Comparison of ENCODE assay signal across 8 cellular contexts in genomic region chr5:64505769-64506566, GRCh38. TPM values are rescaled to one million over a fixed set of nuclear protein-coding genes. Genes with fewer than 3 reads are reported as not detected.
A peak's percentile ranks its signal among the peaks of the same experiment; 100 is the strongest.
DNase-seq lines count a peak whose midpoint lies in the region; ATAC-seq, FAIRE-seq and TF ChIP-seq lines count a peak whose summit lies in the region.

Gene RGS7BP (plus strand): TSS chr5:64506015. CDS start chr5:64506625, 610 bp downstream.

- intact Hi-C loops in natural killer cell (cut with micrococcal nuclease) = no loop called here

- no peak for TF ChIP-seq EP300 in A549 (IDR thresholded peaks at IDR 0.05)

- H3K9me3 ChIP-seq in A549 = no peaks in the 10 kb centered on the region
- no peaks in the 10 kb centered on the region for H3K9me3 ChIP-seq in GM23248 (ENCODE audit: low read depth)
- no peaks in the 10 kb centered on the region for H3K9me3 ChIP-seq in Peyer's patch

- H3K36me3 ChIP-seq in GM23248 (ENCODE audit: low read depth) (no peaks in the 10 kb centered on the region), Peyer's patch (no peaks in the 10 kb centered on the region)

- H3K4me3 Mint-ChIP-seq in nephron progenitor cell = peak within 1 kb of the TSS; percentile 88
- H3K4me3 Mint-ChIP-seq in natural killer cell = no peak within 1 kb of the TSS

- TF ChIP-seq CTCF in A549 (IDR thresholded peaks at IDR 0.05) (no peak), Peyer's patch (IDR thresholded peaks at IDR 0.05) (no peak), fibroblast of the aortic adventitia (IDR thresholded peaks at IDR 0.05; ENCODE audit: insufficient read depth, low read length) (no peak), nephron progenitor cell (IDR thresholded peaks at IDR 0.05) (no peak), natural killer cell (IDR thresholded peaks at IDR 0.05) (no peak)

- WGBS in A549 (ENCODE audit: missing lambda C conversion rate) = 31% methylated on average over 21 of the region's 53 CpGs
- 3 to 4% methylated on average over 52 to 53 of the region's 53 CpGs for WGBS in GM23248 (ENCODE audit: low coverage in 1 of 2, low lambda C conversion rate in 2 of 2, missing lambda C conversion rate in 2 of 2), 2 experiments

- no peaks in the 10 kb centered on the region for H3K79me2 ChIP-seq in GM23248 (ENCODE audit: insufficient read depth)

- peak within 1 kb of the TSS; percentile 41 for H3K4me3 ChIP-seq in A549
- peak within 1 kb of the TSS; percentile 63 for H3K4me3 ChIP-seq in GM23248
- peak within 1 kb of the TSS; percentile 19 to 64 (median 34) for H3K4me3 ChIP-seq in Peyer's patch
- peak within 1 kb of the TSS; percentile 52 for H3K4me3 ChIP-seq in fibroblast of the aortic adventitia (ENCODE audit: low read depth, low read length)

- CTCF ChIA-PET in A549 (lab: Yijun Ruan, JAX) = no interaction called here

- H3K4me1 Mint-ChIP-seq in nephron progenitor cell (peaks cover 10% of the 10 kb centered on the region), natural killer cell (no peaks in the 10 kb centered on the region)

- FAIRE-seq in A549 (lab: Jason Lieb, UNC) = no peak

- H3K4me1 ChIP-seq in A549 (peaks cover 6% of the 10 kb centered on the region; the same call in 1 of the 3 replicates), GM23248 (ENCODE audit: insufficient read depth) (no peaks in the 10 kb centered on the region), Peyer's patch (peaks cover 0 to 5% (median 0%) of the 10 kb centered on the region in 4 donors)

- no peak within 1 kb of the TSS for H3K9ac ChIP-seq in GM23248

- TF ChIP-seq RAD21 in A549 (conservative IDR thresholded peaks at IDR 0.05 in 1 of 2, IDR thresholded peaks at IDR 0.05 in 1 of 2) = no peak

- H3K36me3 Mint-ChIP-seq in nephron progenitor cell (ENCODE audit: low read depth) = no peaks in the 10 kb centered on the region
- H3K36me3 Mint-ChIP-seq in natural killer cell = peaks cover 5% of the 10 kb centered on the region

- H3F3A ChIP-seq in GM23248 (ENCODE audit: insufficient read depth) = no peaks in the 10 kb centered on the region

- H3K27ac ChIP-seq in A549 (no peak within 1 kb of the TSS), GM23248 (no peak within 1 kb of the TSS), Peyer's patch (peak within 1 kb of the TSS in 2 of 4 donors; percentile 5 to 46)

- no peaks in the 10 kb centered on the region for H3K9me3 Mint-ChIP-seq in nephron progenitor cell
- peaks cover 4 to 5% of the 10 kb centered on the region in 2 donors for H3K9me3 Mint-ChIP-seq in natural killer cell

- H4K20me1 ChIP-seq in GM23248 (ENCODE audit: insufficient read depth) = no peaks in the 10 kb centered on the region

- in situ Hi-C loops in GM23248 (cut with MboI) = no loop called here

- ATAC-seq in A549 = peak; percentile 78 to 92
- no peak for ATAC-seq in HG02852 (IDR thresholded peaks at IDR 0.05; ENCODE audit: unreplicated experiment)
- ATAC-seq in GM19452 (IDR thresholded peaks at IDR 0.05; ENCODE audit: unreplicated experiment) = no peak
- ATAC-seq in natural killer cell = no peak

- H3K4me2 ChIP-seq in A549 (peak within 1 kb of the TSS; percentile 95), GM23248 (ENCODE audit: unreplicated experiment) (peak within 1 kb of the TSS; percentile 72)

- no peak within 1 kb of the TSS for H3K27ac Mint-ChIP-seq in nephron progenitor cell
- H3K27ac Mint-ChIP-seq in natural killer cell = no peak within 1 kb of the TSS

- H3K9me2 ChIP-seq in GM23248 (ENCODE audit: insufficient read depth) = no peaks in the 10 kb centered on the region

- H3K27me3 Mint-ChIP-seq in nephron progenitor cell (ENCODE audit: low read depth, poor library complexity) (peaks cover 94% of the 10 kb centered on the region), natural killer cell (ENCODE audit: low read depth in 2 of 2) (peaks cover 18 to 28% of the 10 kb centered on the region in 2 donors)

- POLR2A ChIA-PET in A549 (lab: Yijun Ruan, JAX) = no interaction called here

- DNase-seq in A549 (ENCODE audit: low read depth in 1 of 2, low spot score in 1 of 2) (peak in 1 of 2 experiments; percentile 19), GM23248 (peak; percentile 44), Peyer's patch (peak in 2 of 3 donors; percentile 46 to 57), fibroblast of the aortic adventitia (ENCODE audit: low read depth) (peak; percentile 23), nephron progenitor cell (peak; percentile 73), natural killer cell (no peak)

- H2AFZ ChIP-seq in GM23248 = peak within 1 kb of the TSS; percentile 22; the same call in 1 of the 2 replicates

- H3K27me3 ChIP-seq in GM23248 (replicated peaks; ENCODE audit: insufficient read depth) = peaks cover 61% of the 10 kb centered on the region
- H3K27me3 ChIP-seq in Peyer's patch = no peaks in the 10 kb centered on the region

- no peak for TF ChIP-seq POLR2A in A549 (IDR thresholded peaks at IDR 0.05; ENCODE audit: low read length)
- TF ChIP-seq POLR2A in Peyer's patch (IDR thresholded peaks at IDR 0.05) = no peak

TF ChIP-seq in A549, 52 proteins besides CTCF, POLR2A, EP300 and RAD21:
- TF ChIP-seq USF2 (IDR thresholded peaks at IDR 0.05) = no peak
- TF ChIP-seq ATOH8 (CRISPR knock-in tag; IDR thresholded peaks at IDR 0.05; ENCODE audit: low read depth) = no peak
- no peak for TF ChIP-seq MAX (IDR thresholded peaks at IDR 0.05)
- no peak for TF ChIP-seq RCOR1 (IDR thresholded peaks at IDR 0.05; ENCODE audit: low read depth, low read length)
- no peak for TF ChIP-seq TFCP2L1 (CRISPR knock-in tag; IDR thresholded peaks at IDR 0.05)
- TF ChIP-seq BHLHE40 (IDR thresholded peaks at IDR 0.05; ENCODE audit: low read depth, low read length) = no peak
- TF ChIP-seq CBX8 (IDR thresholded peaks at IDR 0.05) = no peak
- no peak for TF ChIP-seq ZNF302 (CRISPR knock-in tag; IDR thresholded peaks at IDR 0.05)
- TF ChIP-seq PHF8 (IDR thresholded peaks at IDR 0.05; ENCODE audit: borderline replicate concordance, low read depth) = no peak

RNA-seq across cellular contexts. Expression of gene RGS7BP, which starts in this region (rescaled TPM):
- polyA plus RNA-seq in A549 (2011; rRNA removed) (not detected in 2 replicates), A549 (2017; fragmentation: RNase III; extraction: RNeasy Plus Mini Kit Qiagen cat#74134 plus additional on column Dnase treatment) (not detected in 3 replicates), GM23248 (2016; fragmentation: Nextera tagmentation; extraction: Ambion mirVana) (not detected in 2 replicates)
- not detected in 2 replicates for polyA plus RNA-seq in A549 (2012; cell fraction: cytosol; rRNA removed)
- not detected in 2 replicates for polyA plus RNA-seq in A549 (2012; cell fraction: nucleus; rRNA removed)
- polyA minus RNA-seq in A549 (2011; rRNA and poly(A)+ RNA removed) = not detected in 2 replicates
- 0.11 TPM in 1 of 2 replicates, not detected in the other for total RNA-seq in GM23248 (2014; rRNA removed; shearing (Covaris generic))
- total RNA-seq in Peyer's patch (1 to 10 TPM in 2 of 4 donors, under 1 TPM in 2; 0.35 to 2.5 (median 1.2) TPM), fibroblast of the aortic adventitia (ENCODE audit: low replicate concordance) (0.72 and 1.1 TPM in 2 replicates), natural killer cell (not detected)

Comparison
In these comparisons a context has a peak if more than half of its experiments do, and no peak if none do; other contexts are left out.
1. Peak in ATAC-seq, H3K4me3 ChIP-seq and H3K4me2 ChIP-seq in A549; RNA of the gene not detected or under 1 TPM.
2. Peak in DNase-seq, H3K4me3 ChIP-seq and H3K4me2 ChIP-seq in GM23248; RNA of the gene not detected or under 1 TPM.